In the genomic region with DNA sequence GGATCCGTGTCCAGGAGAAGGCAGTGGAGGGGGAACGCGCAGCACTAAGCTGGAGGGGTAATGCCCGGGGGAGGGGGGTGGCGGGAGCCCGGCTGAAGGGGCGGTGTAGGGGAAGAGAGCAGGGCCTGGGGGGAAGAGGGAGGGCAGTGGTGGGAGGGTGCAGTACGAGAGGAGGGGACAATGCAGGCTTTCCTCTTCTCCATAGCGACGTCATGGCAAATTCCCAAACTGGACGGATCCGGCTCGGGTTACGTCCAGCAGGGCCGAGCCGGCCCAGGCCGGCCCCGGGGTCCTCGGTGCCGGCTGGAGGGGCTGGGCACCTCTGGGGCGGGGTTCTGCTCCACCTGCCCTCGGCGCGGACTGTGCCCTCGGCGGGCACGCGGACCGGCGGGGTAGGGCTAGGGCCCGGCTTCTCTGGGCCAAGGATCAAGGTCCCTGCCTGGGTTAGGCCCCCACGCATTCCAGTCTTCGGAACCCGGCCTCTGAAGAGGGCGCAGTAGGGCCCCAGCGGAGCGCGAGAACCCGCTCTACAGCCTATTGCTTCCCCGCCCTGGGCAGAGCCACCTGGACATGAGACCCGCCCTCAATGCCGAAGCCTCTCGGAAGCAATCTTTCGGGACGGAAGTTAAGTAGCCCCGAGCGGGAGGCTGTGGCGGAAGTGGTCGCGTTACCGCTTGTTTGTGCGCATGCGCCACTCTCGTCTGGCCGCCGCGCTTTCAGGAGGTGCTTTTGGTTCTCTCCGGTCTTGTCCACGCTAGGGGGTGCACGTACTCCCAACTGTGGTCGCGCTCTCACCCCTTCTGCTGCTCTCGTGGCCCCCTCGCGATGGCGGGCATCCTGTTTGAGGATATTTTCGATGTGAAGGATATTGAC, we compare ENCODE assay signal across 1 cellular context.
TF ChIP-seq lines count a peak whose summit lies in the region.

No MANE protein-coding gene starts in this region.

TF ChIP-seq in endothelial cell of umbilical vein, 7 proteins besides CTCF, POLR2A, EP300 and RAD21 (continued from another document):
- no peak for TF ChIP-seq GATA2 (IDR thresholded peaks at IDR 0.05; ENCODE audit: insufficient read depth, insufficient read length, low read depth, low read length)
